1 cellular context compared by ENCODE assay signal in the genomic region with DNA sequence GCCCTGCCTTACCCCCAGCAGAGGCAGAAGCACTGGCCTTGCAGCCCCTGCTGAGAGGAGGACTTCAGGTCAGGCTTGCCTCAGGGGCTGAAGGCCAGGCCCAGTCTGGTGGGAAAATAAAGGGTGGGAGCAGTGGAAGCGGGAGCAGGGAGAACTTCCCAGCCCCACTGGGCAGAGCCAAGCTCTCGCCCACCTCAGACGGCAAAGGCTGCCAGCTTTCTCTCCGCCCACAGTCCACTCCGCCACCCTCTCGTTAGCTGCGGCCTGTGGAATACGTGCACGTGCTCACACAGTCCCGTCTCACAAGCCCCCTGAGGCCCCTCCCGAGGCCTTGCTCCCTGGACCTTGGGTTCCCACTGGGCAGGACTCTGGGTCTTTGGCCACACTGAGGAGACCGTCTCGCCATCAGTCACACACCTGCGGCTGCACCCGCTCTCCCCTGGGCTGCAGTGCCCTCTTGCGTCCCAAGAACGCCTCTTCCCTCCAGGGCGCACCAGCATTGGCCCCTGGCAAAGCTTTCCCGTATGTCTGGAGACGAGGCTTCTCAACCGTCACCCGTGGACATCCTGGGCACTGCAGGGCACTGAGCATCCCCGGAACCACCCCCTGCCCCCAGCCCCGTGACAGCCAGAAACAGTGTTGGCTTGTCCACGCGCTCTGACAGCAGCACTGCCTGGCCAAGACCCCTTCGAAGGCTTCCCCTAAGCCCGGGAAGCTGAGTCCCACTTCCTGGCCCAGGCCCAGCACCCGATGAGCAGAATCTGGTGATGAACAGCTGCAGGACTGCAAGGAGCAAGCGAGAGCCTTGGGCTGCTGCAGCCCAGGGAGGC.
TF ChIP-seq lines count a peak whose summit lies in the region.

No MANE protein-coding gene starts in this region.

TF ChIP-seq in HepG2, 621 proteins besides CTCF, POLR2A, EP300 and RAD21 (continued from another document and continues in another):
- TF ChIP-seq, protein P1, sequence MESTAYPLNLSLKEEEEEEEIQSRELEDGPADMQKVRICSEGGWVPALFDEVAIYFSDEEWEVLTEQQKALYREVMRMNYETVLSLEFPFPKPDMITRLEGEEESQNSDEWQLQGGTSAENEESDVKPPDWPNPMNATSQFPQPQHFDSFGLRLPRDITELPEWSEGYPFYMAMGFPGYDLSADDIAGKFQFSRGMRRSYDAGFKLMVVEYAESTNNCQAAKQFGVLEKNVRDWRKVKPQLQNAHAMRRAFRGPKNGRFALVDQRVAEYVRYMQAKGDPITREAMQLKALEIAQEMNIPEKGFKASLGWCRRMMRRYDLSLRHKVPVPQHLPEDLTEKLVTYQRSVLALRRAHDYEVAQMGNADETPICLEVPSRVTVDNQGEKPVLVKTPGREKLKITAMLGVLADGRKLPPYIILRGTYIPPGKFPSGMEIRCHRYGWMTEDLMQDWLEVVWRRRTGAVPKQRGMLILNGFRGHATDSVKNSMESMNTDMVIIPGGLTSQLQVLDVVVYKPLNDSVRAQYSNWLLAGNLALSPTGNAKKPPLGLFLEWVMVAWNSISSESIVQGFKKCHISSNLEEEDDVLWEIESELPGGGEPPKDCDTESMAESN (CRISPR knock-in tag; conservative IDR thresholded peaks at IDR 0.05) = peak; percentile 68; the same call in 1 of the 2 replicates
- TF ChIP-seq FOXA1 (IDR thresholded peaks at IDR 0.05) (no peak), FOXA1 (CRISPR knock-in tag; IDR thresholded peaks at IDR 0.05) (no peak), ELF4 (CRISPR knock-in tag; IDR thresholded peaks at IDR 0.05; ENCODE audit: borderline replicate concordance) (no peak), ZFP36L1 (CRISPR knock-in tag; IDR thresholded peaks at IDR 0.05) (peak; percentile 32; the same call in 1 of the 2 replicates), DRAP1 (CRISPR knock-in tag; IDR thresholded peaks at IDR 0.05) (0 out of 2 replicates have a peak, but pooled peaks have one; percentile 45), ZNF619 (CRISPR knock-in tag; IDR thresholded peaks at IDR 0.05) (0 out of 2 replicates have a peak, but pooled peaks have one; percentile 21), SKI (IDR thresholded peaks at IDR 0.05; ENCODE audit: partially characterized antibody) (peak; percentile 75), EED (CRISPR knock-in tag; IDR thresholded peaks at IDR 0.05) (peak; percentile 50; the same call in 1 of the 2 replicates), MED8 (CRISPR knock-in tag; IDR thresholded peaks at IDR 0.05; ENCODE audit: insufficient replicate concordance) (no peak), THAP7 (CRISPR knock-in tag; IDR thresholded peaks at IDR 0.05) (no peak), NFRKB (IDR thresholded peaks at IDR 0.05) (no peak), ATF6 (CRISPR knock-in tag; conservative IDR thresholded peaks at IDR 0.05) (0 out of 2 replicates have a peak, but pooled peaks have one; percentile 52), SNAPC5 (CRISPR knock-in tag; IDR thresholded peaks at IDR 0.05; ENCODE audit: borderline replicate concordance) (0 out of 2 replicates have a peak, but pooled peaks have one; percentile 66), ZNF883 (CRISPR knock-in tag; IDR thresholded peaks at IDR 0.05; ENCODE audit: not compliant biosample characterization) (no peak), ZNF337 (CRISPR knock-in tag; IDR thresholded peaks at IDR 0.05; ENCODE audit: borderline replicate concordance, low read depth) (peak; percentile 41; the same call in 1 of the 2 replicates), PITX1 (CRISPR knock-in tag; IDR thresholded peaks at IDR 0.05) (peak; percentile 63), ZNF142 (CRISPR knock-in tag; IDR thresholded peaks at IDR 0.05) (no peak), ZNF678 (CRISPR knock-in tag; IDR thresholded peaks at IDR 0.05) (no peak), HOXA7 (CRISPR knock-in tag; IDR thresholded peaks at IDR 0.05) (no peak), ZNF30 (CRISPR knock-in tag; IDR thresholded peaks at IDR 0.05) (no peak), ZFX (CRISPR knock-in tag; IDR thresholded peaks at IDR 0.05; ENCODE audit: low read depth) (peak; percentile 95), RARA (CRISPR knock-in tag; IDR thresholded peaks at IDR 0.05) (peak; percentile 52)
- TF ChIP-seq, protein P2, sequence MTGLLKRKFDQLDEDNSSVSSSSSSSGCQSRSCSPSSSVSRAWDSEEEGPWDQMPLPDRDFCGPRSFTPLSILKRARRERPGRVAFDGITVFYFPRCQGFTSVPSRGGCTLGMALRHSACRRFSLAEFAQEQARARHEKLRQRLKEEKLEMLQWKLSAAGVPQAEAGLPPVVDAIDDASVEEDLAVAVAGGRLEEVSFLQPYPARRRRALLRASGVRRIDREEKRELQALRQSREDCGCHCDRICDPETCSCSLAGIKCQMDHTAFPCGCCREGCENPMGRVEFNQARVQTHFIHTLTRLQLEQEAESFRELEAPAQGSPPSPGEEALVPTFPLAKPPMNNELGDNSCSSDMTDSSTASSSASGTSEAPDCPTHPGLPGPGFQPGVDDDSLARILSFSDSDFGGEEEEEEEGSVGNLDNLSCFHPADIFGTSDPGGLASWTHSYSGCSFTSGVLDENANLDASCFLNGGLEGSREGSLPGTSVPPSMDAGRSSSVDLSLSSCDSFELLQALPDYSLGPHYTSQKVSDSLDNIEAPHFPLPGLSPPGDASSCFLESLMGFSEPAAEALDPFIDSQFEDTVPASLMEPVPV (CRISPR knock-in tag; IDR thresholded peaks at IDR 0.05) = peak; percentile 90
- TF ChIP-seq, protein P3, sequence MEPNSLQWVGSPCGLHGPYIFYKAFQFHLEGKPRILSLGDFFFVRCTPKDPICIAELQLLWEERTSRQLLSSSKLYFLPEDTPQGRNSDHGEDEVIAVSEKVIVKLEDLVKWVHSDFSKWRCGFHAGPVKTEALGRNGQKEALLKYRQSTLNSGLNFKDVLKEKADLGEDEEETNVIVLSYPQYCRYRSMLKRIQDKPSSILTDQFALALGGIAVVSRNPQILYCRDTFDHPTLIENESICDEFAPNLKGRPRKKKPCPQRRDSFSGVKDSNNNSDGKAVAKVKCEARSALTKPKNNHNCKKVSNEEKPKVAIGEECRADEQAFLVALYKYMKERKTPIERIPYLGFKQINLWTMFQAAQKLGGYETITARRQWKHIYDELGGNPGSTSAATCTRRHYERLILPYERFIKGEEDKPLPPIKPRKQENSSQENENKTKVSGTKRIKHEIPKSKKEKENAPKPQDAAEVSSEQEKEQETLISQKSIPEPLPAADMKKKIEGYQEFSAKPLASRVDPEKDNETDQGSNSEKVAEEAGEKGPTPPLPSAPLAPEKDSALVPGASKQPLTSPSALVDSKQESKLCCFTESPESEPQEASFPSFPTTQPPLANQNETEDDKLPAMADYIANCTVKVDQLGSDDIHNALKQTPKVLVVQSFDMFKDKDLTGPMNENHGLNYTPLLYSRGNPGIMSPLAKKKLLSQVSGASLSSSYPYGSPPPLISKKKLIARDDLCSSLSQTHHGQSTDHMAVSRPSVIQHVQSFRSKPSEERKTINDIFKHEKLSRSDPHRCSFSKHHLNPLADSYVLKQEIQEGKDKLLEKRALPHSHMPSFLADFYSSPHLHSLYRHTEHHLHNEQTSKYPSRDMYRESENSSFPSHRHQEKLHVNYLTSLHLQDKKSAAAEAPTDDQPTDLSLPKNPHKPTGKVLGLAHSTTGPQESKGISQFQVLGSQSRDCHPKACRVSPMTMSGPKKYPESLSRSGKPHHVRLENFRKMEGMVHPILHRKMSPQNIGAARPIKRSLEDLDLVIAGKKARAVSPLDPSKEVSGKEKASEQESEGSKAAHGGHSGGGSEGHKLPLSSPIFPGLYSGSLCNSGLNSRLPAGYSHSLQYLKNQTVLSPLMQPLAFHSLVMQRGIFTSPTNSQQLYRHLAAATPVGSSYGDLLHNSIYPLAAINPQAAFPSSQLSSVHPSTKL (CRISPR knock-in tag; IDR thresholded peaks at IDR 0.05) = peak; percentile 71
- TF ChIP-seq, protein P4, sequence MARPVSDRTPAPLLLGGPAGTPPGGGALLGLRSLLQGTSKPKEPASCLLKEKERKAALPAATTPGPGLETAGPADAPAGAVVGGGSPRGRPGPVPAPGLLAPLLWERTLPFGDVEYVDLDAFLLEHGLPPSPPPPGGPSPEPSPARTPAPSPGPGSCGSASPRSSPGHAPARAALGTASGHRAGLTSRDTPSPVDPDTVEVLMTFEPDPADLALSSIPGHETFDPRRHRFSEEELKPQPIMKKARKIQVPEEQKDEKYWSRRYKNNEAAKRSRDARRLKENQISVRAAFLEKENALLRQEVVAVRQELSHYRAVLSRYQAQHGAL (CRISPR knock-in tag; IDR thresholded peaks at IDR 0.05; ENCODE audit: not compliant biosample characterization) = no peak
- TF ChIP-seq, protein P5, sequence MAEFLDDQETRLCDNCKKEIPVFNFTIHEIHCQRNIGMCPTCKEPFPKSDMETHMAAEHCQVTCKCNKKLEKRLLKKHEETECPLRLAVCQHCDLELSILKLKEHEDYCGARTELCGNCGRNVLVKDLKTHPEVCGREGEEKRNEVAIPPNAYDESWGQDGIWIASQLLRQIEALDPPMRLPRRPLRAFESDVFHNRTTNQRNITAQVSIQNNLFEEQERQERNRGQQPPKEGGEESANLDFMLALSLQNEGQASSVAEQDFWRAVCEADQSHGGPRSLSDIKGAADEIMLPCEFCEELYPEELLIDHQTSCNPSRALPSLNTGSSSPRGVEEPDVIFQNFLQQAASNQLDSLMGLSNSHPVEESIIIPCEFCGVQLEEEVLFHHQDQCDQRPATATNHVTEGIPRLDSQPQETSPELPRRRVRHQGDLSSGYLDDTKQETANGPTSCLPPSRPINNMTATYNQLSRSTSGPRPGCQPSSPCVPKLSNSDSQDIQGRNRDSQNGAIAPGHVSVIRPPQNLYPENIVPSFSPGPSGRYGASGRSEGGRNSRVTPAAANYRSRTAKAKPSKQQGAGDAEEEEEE (CRISPR knock-in tag; IDR thresholded peaks at IDR 0.05; ENCODE audit: borderline replicate concordance) = no peak
- TF ChIP-seq, protein P6, sequence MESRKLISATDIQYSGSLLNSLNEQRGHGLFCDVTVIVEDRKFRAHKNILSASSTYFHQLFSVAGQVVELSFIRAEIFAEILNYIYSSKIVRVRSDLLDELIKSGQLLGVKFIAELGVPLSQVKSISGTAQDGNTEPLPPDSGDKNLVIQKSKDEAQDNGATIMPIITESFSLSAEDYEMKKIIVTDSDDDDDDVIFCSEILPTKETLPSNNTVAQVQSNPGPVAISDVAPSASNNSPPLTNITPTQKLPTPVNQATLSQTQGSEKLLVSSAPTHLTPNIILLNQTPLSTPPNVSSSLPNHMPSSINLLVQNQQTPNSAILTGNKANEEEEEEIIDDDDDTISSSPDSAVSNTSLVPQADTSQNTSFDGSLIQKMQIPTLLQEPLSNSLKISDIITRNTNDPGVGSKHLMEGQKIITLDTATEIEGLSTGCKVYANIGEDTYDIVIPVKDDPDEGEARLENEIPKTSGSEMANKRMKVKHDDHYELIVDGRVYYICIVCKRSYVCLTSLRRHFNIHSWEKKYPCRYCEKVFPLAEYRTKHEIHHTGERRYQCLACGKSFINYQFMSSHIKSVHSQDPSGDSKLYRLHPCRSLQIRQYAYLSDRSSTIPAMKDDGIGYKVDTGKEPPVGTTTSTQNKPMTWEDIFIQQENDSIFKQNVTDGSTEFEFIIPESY (CRISPR knock-in tag; IDR thresholded peaks at IDR 0.05) = peak; percentile 88; the same call in 1 of the 2 replicates
